31 cellular contexts compared by ENCODE assay signal in genomic region chr4:7173821-7174220, GRCh38. TPM values are rescaled to one million over a fixed set of nuclear protein-coding genes. Genes with fewer than 3 reads are reported as not detected.
"Had no signal": no experiment of that assay in that cellular context is flagged by ENCODE, and none has a peak within 500 bp of the region (broad histone marks: within the 10 kb centered on the region; RNA-seq: fewer than 3 reads in every experiment).

No MANE protein-coding gene starts in this region.

- H3K27ac ChIP-seq: adrenal gland, body of pancreas, PC-9, RWPE1, SJCRH30, SK-N-MC had no signal

- H3K36me3 ChIP-seq: adrenal gland, SJCRH30 had no signal

- H3K27me3 Mint-ChIP-seq: activated T-cell treated with anti-CD3 and anti-CD28 coated beads, Interleukin-2, amount 50 U/mL, for 24 hours had no signal

- H3K9me3 Mint-ChIP-seq: activated CD4-positive, alpha-beta T cell treated with anti-CD3 and anti-CD28 coated beads, Interleukin-2, amount 10 ng/mL, durations not matched to agents 24 days and 14 days; activated naive CD4-positive, alpha-beta T cell treated with anti-CD3 and anti-CD28 coated beads, Interleukin-2, amount 50 U/mL, for 72 hours; activated T-cell treated with anti-CD3 and anti-CD28 coated beads, Interleukin-2, amount 50 U/mL, for 24 hours; activated T-helper 2 cell treated with anti-CD3 and anti-CD28 coated beads, Interferon-gamma antibody, Interleukin-2, Interleukin-4, amounts not matched to agents 10 μg/mL and 5 μg/mL and 100 μg/mL, durations not matched to agents 14 hours and 24 hours and 36 hours had no signal

- DNase-seq: activated CD4-positive, alpha-beta T cell treated with anti-CD3 and anti-CD28 coated beads, Interleukin-2, amount 10 ng/mL, durations not matched to agents 24 days and 14 days; activated CD4-positive, alpha-beta T cell treated with anti-CD3 and anti-CD28 coated beads, Interleukin-2, amount 50 U/mL, for 4 hours; activated CD8-positive, alpha-beta T cell treated with anti-CD3 and anti-CD28 coated beads, Interleukin-2, amount 10 ng/mL, durations not matched to agents 7 days and 5 days; activated gamma-delta T cell; activated naive CD4-positive, alpha-beta T cell treated with Interleukin-2 at 50 U/mL for 16 hours; adrenal gland; central memory CD4-positive, alpha-beta T cell; Kasumi-1; KBM-7; MM.1S; MV-4-11; NCI-H1092; NCI-H1436 treated with DMSO at 0.1 percent for 48 hours; NCI-H1694 treated with DMSO at 0.1 percent for 48 hours; NCI-H2029; NCI-H345; NCI-H524 treated with DMSO at 0.1 percent for 48 hours; NCI-H748 treated with DMSO at 0.1 percent for 48 hours; NK-92 treated with Interleukin-12 subunit alpha and Interleukin-12 subunit beta, amount 100 ng/mL, for 24 hours; PC-9; SHP77; SJCRH30; T1000 had no signal

- H3K4me3 ChIP-seq: adrenal gland, body of pancreas, PC-9, SJCRH30, SK-N-MC had no signal

- ATAC-seq: activated CD8-positive, alpha-beta T cell treated with anti-CD3 and anti-CD28 coated beads, Interleukin-2, amount 10 ng/mL, durations not matched to agents 7 days and 5 days; activated naive CD4-positive, alpha-beta T cell treated with anti-CD3 and anti-CD28 coated beads, Interleukin-2, amount 50 U/mL, for 72 hours; body of pancreas had no signal

- H3K9me3 ChIP-seq: adrenal gland, body of pancreas, SJCRH30 had no signal

- H3K36me3 Mint-ChIP-seq: activated naive CD4-positive, alpha-beta T cell treated with anti-CD3 and anti-CD28 coated beads, Interleukin-2, amount 50 U/mL, for 72 hours had no signal

- H3K27me3 ChIP-seq: adrenal gland, body of pancreas, SJCRH30 had no signal

- H3K4me1 ChIP-seq: adrenal gland, body of pancreas, SJCRH30 had no signal

- H3K4me3 Mint-ChIP-seq: activated CD4-positive, alpha-beta T cell treated with anti-CD3 and anti-CD28 coated beads, Interleukin-2, amount 10 ng/mL, durations not matched to agents 24 days and 14 days; activated CD8-positive, alpha-beta T cell treated with anti-CD3 and anti-CD28 coated beads, Interleukin-2, amount 10 ng/mL, durations not matched to agents 7 days and 5 days; activated T-cell treated with anti-CD3 and anti-CD28 coated beads, Interleukin-2, amount 50 U/mL, for 24 hours had no signal

- H3K27ac Mint-ChIP-seq: activated CD4-positive, alpha-beta T cell treated with anti-CD3 and anti-CD28 coated beads, Interleukin-2, amount 10 ng/mL, durations not matched to agents 24 days and 14 days; activated CD8-positive, alpha-beta T cell treated with anti-CD3 and anti-CD28 coated beads, Interleukin-2, amount 10 ng/mL, durations not matched to agents 7 days and 5 days; activated naive CD4-positive, alpha-beta T cell treated with anti-CD3 and anti-CD28 coated beads, Interleukin-2, amount 50 U/mL, for 72 hours; activated T-cell treated with anti-CD3 and anti-CD28 coated beads, Interleukin-2, amount 50 U/mL, for 24 hours; activated T-helper 2 cell treated with anti-CD3 and anti-CD28 coated beads, Interferon-gamma antibody, Interleukin-2, Interleukin-4, amounts not matched to agents 10 μg/mL and 5 μg/mL and 100 μg/mL, durations not matched to agents 14 hours and 24 hours and 36 hours had no signal

RNA-seq across cellular contexts. Expression of gene SORCS2, which starts 18.5 kb away (rescaled TPM):
- total RNA-seq: activated CD4-positive, alpha-beta T cell treated with anti-CD3 and anti-CD28 coated beads, Interleukin-2, amount 10 ng/mL, durations not matched to agents 24 days and 14 days; activated CD8-positive, alpha-beta T cell treated with anti-CD3 and anti-CD28 coated beads, Interleukin-2, amount 10 ng/mL, durations not matched to agents 7 days and 5 days; NCI-H460; T-helper 1 cell treated with Interleukin-12 subunit alpha and Interleukin-12 subunit beta and Interleukin-4 antibody, amounts not matched to agents 30 ng/mL and 1 ng/mL, for 36 hours had no signal
